1 cellular context compared by ENCODE assay signal in genomic region chrX:106611323-106611681, GRCh38.
TF ChIP-seq lines count a peak whose summit lies in the region.

No MANE protein-coding gene starts in this region.

TF ChIP-seq in HepG2, 621 proteins besides CTCF, POLR2A, EP300 and RAD21 (continued from another document):
- TF ChIP-seq RERE (CRISPR knock-in tag; IDR thresholded peaks at IDR 0.05; ENCODE audit: low read depth), result no peak
